ENCODE assay signal across 8 cellular contexts in the genomic region with DNA sequence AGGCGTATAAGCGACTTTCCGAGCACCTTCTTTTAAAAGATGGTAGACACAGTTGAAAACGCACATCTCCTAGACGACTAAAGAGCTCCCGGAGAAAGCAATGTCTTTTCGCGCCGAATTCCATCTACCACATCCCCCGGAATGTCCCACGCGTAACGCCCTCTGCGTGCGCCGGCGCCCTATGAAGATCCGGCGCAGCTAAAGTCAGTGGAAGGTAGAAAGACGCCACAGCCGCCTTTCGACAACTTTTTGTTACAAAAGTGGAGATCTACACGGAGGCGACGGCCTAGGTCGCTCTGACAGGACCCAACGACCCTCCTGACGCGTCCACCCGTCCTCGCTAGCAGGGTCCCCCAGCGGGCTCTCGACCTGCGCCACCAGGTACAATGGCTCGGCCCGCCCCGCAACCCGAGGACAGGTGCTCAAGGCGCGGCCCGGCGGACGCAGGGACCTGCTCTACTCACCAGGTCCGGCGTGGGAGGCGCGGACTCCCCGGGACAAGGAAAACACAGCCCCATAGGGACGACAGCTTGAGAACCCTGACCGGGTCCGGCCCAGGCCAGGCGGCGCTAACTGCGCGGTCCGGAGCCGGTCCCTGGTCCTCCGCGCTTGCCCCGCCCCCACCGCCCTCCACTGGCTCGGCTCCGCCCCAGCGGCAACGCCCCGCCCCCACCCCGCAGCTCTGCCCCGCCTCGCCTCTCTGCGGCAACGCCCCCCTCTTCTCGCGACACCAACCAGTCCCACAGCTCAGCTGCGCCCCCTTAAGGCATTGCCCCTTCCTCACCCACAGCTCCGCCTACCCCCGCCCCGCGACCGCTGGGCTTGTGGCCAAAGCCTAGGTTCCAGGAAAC. TPM values are rescaled to one million over a fixed set of nuclear protein-coding genes. Genes with fewer than 3 reads are reported as not detected.
DNase-seq lines count a peak whose midpoint lies in the region; ATAC-seq, FAIRE-seq and TF ChIP-seq lines count a peak whose summit lies in the region.

TSS of gene SVIP (minus strand) at position 571 of the 851 bp plus-strand sequence. CDS start at position 518, 53 bp downstream.

- no peaks in the 10 kb centered on the region for H3K9me3 ChIP-seq in left ventricle myocardium inferior (replicated peaks)

- H3K4me1 Mint-ChIP-seq in T-helper 1 cell treated with Interleukin-12 subunit alpha and Interleukin-12 subunit beta and Interleukin-4 antibody, amounts not matched to agents 30 μg/mL and 1 μg/mL, for 36 hours (ENCODE audit: low read depth) = peaks cover 13% of the 10 kb centered on the region
- H3K4me1 Mint-ChIP-seq in progenitor cell of endocrine pancreas (ENCODE audit: low read depth) = peaks cover 15% of the 10 kb centered on the region

- H3K36me3 ChIP-seq in left ventricle myocardium inferior = peaks cover 13% of the 10 kb centered on the region

- peak within 1 kb of the TSS; percentile 90 for H3K4me3 ChIP-seq in left ventricle myocardium inferior

- H3K27me3 ChIP-seq in left ventricle myocardium inferior (ENCODE audit: low read depth) = no peaks in the 10 kb centered on the region

- H3K9me3 Mint-ChIP-seq in T-helper 1 cell treated with Interleukin-12 subunit alpha and Interleukin-12 subunit beta and Interleukin-4 antibody, amounts not matched to agents 30 μg/mL and 1 μg/mL, for 36 hours = no peaks in the 10 kb centered on the region
- peaks cover 3% of the 10 kb centered on the region for H3K9me3 Mint-ChIP-seq in progenitor cell of endocrine pancreas (ENCODE audit: low read depth)

- peaks cover 4% of the 10 kb centered on the region for H3K27me3 Mint-ChIP-seq in T-helper 1 cell treated with Interleukin-12 subunit alpha and Interleukin-12 subunit beta and Interleukin-4 antibody, amounts not matched to agents 30 μg/mL and 1 μg/mL, for 36 hours (ENCODE audit: low read depth)
- no peaks in the 10 kb centered on the region for H3K27me3 Mint-ChIP-seq in progenitor cell of endocrine pancreas

- peak within 1 kb of the TSS; percentile 89 for H3K27ac ChIP-seq in left ventricle myocardium inferior (replicated peaks)

- TF ChIP-seq CTCF in left ventricle myocardium inferior (IDR thresholded peaks at IDR 0.05; ENCODE audit: borderline replicate concordance) = peak; percentile 69
- peak; percentile 68 for TF ChIP-seq CTCF in progenitor cell of endocrine pancreas (IDR thresholded peaks at IDR 0.05; ENCODE audit: unreplicated experiment)

- H3K4me1 ChIP-seq in left ventricle myocardium inferior = peaks cover 25% of the 10 kb centered on the region

- intact Hi-C loops in left ventricle myocardium inferior (cut with micrococcal nuclease) = no loop called here

- FAIRE-seq in GM12891 (lab: Jason Lieb, UNC) = peak; percentile 99

- peak; percentile 92 for ATAC-seq in HG02759 (IDR thresholded peaks at IDR 0.05; ENCODE audit: unreplicated experiment)

- peak within 1 kb of the TSS; percentile 91 for H3K4me3 Mint-ChIP-seq in T-helper 1 cell treated with Interleukin-12 subunit alpha and Interleukin-12 subunit beta and Interleukin-4 antibody, amounts not matched to agents 30 μg/mL and 1 μg/mL, for 36 hours
- peak within 1 kb of the TSS; percentile 94 for H3K4me3 Mint-ChIP-seq in progenitor cell of endocrine pancreas (ENCODE audit: low read depth)

- H3K27ac Mint-ChIP-seq in T-helper 1 cell treated with Interleukin-12 subunit alpha and Interleukin-12 subunit beta and Interleukin-4 antibody, amounts not matched to agents 30 μg/mL and 1 μg/mL, for 36 hours = peak within 1 kb of the TSS; percentile 89
- peak within 1 kb of the TSS; percentile 98 for H3K27ac Mint-ChIP-seq in progenitor cell of endocrine pancreas

- peaks cover 8% of the 10 kb centered on the region for H3K36me3 Mint-ChIP-seq in T-helper 1 cell treated with Interleukin-12 subunit alpha and Interleukin-12 subunit beta and Interleukin-4 antibody, amounts not matched to agents 30 μg/mL and 1 μg/mL, for 36 hours (ENCODE audit: low read depth)
- peaks cover 6% of the 10 kb centered on the region for H3K36me3 Mint-ChIP-seq in progenitor cell of endocrine pancreas (ENCODE audit: insufficient read depth)

- peak; percentile 75 for TF ChIP-seq POLR2A in GM12891 (IDR thresholded peaks at IDR 0.05; ENCODE audit: low read depth, low read length)

- DNase-seq in GM12891 (ENCODE audit: insufficient read length, low spot score) (peak; percentile 68), NCI-H1436 (lab: John Stamatoyannopoulos, UW) (peak; percentile 95), amygdala (lab: John Stamatoyannopoulos, UW) (peak; percentile 49 to 96 (median 89)), left ventricle myocardium inferior (peak; percentile 94), progenitor cell of endocrine pancreas (ENCODE audit: low spot score, unreplicated experiment) (peak; percentile 92), ureter (ENCODE audit: low spot score) (peak; percentile 96)

TF ChIP-seq in GM12891, 5 proteins besides CTCF, POLR2A, EP300 and RAD21:
- TF ChIP-seq POLR2AphosphoS5 (IDR thresholded peaks at IDR 0.05; ENCODE audit: low read depth, low read length) (0 out of 2 replicates have a peak, but pooled peaks have one; percentile 64), POU2F2 (IDR thresholded peaks at IDR 0.05; ENCODE audit: low read depth, low read length) (no peak), SPI1 (IDR thresholded peaks at IDR 0.05; ENCODE audit: low read depth, low read length) (0 out of 2 replicates have a peak, but pooled peaks have one; percentile 1), TAF1 (IDR thresholded peaks at IDR 0.05; ENCODE audit: low read depth, low read length) (0 out of 2 replicates have a peak, but pooled peaks have one; percentile 20)

RNA-seq across cellular contexts. Expression of gene SVIP, which starts in this region (rescaled TPM):
- polyA plus RNA-seq in GM12891 (2012; ENCODE audit: low read depth, missing spikeins) = 34.7 TPM
- total RNA-seq in left ventricle myocardium inferior (26.7 TPM), progenitor cell of endocrine pancreas (25.7 and 27.0 TPM in 2 replicates), ureter (21.0 TPM)

Comparison
In these comparisons a context has a peak if more than half of its experiments do, and no peak if none do; other contexts are left out.
1. Peak in every context shown above with its lines: DNase-seq, ATAC-seq, H3K4me3 ChIP-seq and H3K27ac ChIP-seq.